16 cellular contexts compared by ENCODE assay signal in the genomic region with DNA sequence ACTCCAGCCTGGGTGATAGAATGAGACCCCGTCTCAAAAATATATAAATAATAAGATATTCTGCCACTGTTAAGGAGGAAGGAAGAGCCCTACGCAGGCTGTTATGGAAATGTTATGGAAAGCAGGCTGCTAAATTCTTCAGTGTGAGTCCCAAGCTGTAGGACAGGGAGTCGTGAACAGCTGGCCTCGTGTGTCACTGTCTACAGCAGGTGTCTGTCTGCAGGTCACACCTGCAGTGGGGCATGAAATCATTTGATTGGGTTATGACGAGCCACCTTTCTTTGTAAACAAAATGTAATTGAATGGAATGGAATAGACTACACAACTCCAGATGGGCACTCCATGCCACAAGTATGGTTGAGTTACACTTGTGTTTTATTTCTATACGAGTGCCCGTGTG. TPM values are rescaled to one million over a fixed set of nuclear protein-coding genes. Genes with fewer than 3 reads are reported as not detected.
A peak's percentile ranks its signal among the peaks of the same experiment; 100 is the strongest.
DNase-seq lines count a peak whose midpoint lies in the region; ATAC-seq lines count a peak whose summit lies in the region.
"Had no signal": no experiment of that assay in that cellular context is flagged by ENCODE, and none has a peak within 500 bp of the region (broad histone marks: within the 10 kb centered on the region; RNA-seq: fewer than 3 reads in every experiment).

No MANE protein-coding gene starts in this region.

- no peaks in the 10 kb centered on the region for H3K9me3 ChIP-seq in T-helper 17 cell (ENCODE audit: control insufficient read depth, low read length, poor library complexity, severe bottlenecking)

- peaks cover 3% of the 10 kb centered on the region for H3K4me1 Mint-ChIP-seq in T-helper 17 cell

- no peak overlapping the region for H3K4me3 Mint-ChIP-seq in T-helper 17 cell
- H3K4me3 Mint-ChIP-seq: activated B cell treated with CpG ODN at 0.5 μM for 24 hours; activated T-helper 17 cell treated with anti-CD3 and anti-CD28 coated beads, Interleukin-2, amount 50 U/mL, for 72 hours had no signal

- no peaks in the 10 kb centered on the region for H3K27me3 Mint-ChIP-seq in T-helper 17 cell

- DNase-seq in DMS153 treated with DMSO at 0.1 percent for 48 hours (lab: John Stamatoyannopoulos, UW; ENCODE audit: unreplicated experiment), result peak; percentile 76
- DNase-seq in NCI-H1105 treated with DMSO at 0.1 percent for 48 hours (lab: John Stamatoyannopoulos, UW), result peak; percentile 81
- peak; percentile 87 for DNase-seq in NCI-H345 (lab: John Stamatoyannopoulos, UW)
- DNase-seq in kidney tubule cell (ENCODE audit: low spot score), result peak; percentile 51
- DNase-seq in T-helper 17 cell, result no peak
- DNase-seq: activated B cell treated with CpG ODN at 0.5 μM for 24 hours; amygdala; central memory CD4-positive, alpha-beta T cell; effector CD8-positive, alpha-beta T cell; stimulated activated CD4-positive, alpha-beta T cell treated with anti-CD3 and anti-CD28 coated beads, Interleukin-2, amount 100 ng/mL, for 48 hours; substantia nigra; T-helper 1 cell had no signal

- ATAC-seq in GM21526 (IDR thresholded peaks at IDR 0.05; ENCODE audit: low FRiP score, unreplicated experiment) (no peak), HG02642 (IDR thresholded peaks at IDR 0.05; ENCODE audit: poor library complexity, unreplicated experiment) (no peak), HG03045 (IDR thresholded peaks at IDR 0.05; ENCODE audit: unreplicated experiment) (no peak), T-helper 17 cell (no peak)
- ATAC-seq: activated T-helper 17 cell treated with anti-CD3 and anti-CD28 coated beads, Interleukin-2, amount 50 U/mL, for 72 hours had no signal

- H3K27ac Mint-ChIP-seq in T-helper 17 cell, result no peak overlapping the region
- H3K27ac Mint-ChIP-seq: activated B cell treated with CpG ODN at 0.5 μM for 24 hours; activated T-helper 17 cell treated with anti-CD3 and anti-CD28 coated beads, Interleukin-2, amount 50 U/mL, for 72 hours had no signal

- no peaks in the 10 kb centered on the region for H3K36me3 Mint-ChIP-seq in T-helper 17 cell (ENCODE audit: low read depth)

RNA-seq across cellular contexts. Expression of gene LITAF, which starts 15.6 kb away (rescaled TPM):
- total RNA-seq in T-helper 17 cell, result 100 to 1,000 TPM in 1 of 2 donors, 10 to 100 TPM in 1; 93.1 to 155 TPM

Comparison
In these comparisons a context has a peak if more than half of its experiments do, and no peak if none do; other contexts are left out.
1. DNase-seq: peak in DMS153 treated with DMSO at 0.1 percent for 48 hours (single experiment), NCI-H1105 treated with DMSO at 0.1 percent for 48 hours (single experiment), NCI-H345 (single experiment) and kidney tubule cell (single experiment); none in T-helper 17 cell (0 of 3).